Comparison of ENCODE assay signal across 24 cellular contexts in genomic region chr15:69439623-69440022, GRCh38.
"Had no signal": no experiment of that assay in that cellular context is flagged by ENCODE, and none has a peak within 500 bp of the region (broad histone marks: within the 10 kb centered on the region; RNA-seq: fewer than 3 reads in every experiment).

No MANE protein-coding gene starts in this region.

- H3K4me2 ChIP-seq: neural progenitor cell had no signal

- DNase-seq: effector CD8-positive, alpha-beta T cell; endodermal cell; foreskin fibroblast; gastrocnemius medialis; head of caudate nucleus; left ventricle myocardium superior; lower lobe of right lung; nucleus accumbens; ovary; posterior cingulate gyrus; psoas muscle; right cardiac atrium; spleen; stimulated activated CD4-positive, alpha-beta T cell treated with anti-CD3 and anti-CD28 coated beads, Interleukin-4, amount 100 ng/mL, for 4 hours; upper lobe of left lung had no signal

- H3K4me3 ChIP-seq: gastrocnemius medialis, lower lobe of right lung, neural progenitor cell, ovary, psoas muscle, skin epidermis, spleen, thoracic aorta, tibial nerve, upper lobe of left lung had no signal

- H3K4me1 Mint-ChIP-seq: nephron, neural progenitor cell had no signal

- H3K27me3 Mint-ChIP-seq: stimulated activated memory B cell treated with anti-CD40 and anti-IgM and Interleukin-4, amounts not matched to agents 10 μg/mL and 1 μg/mL and 100 μg/mL, for 72 hours; stimulated activated naive CD8-positive, alpha-beta T cell treated with anti-CD3 and anti-CD28 coated beads, Interleukin-15, Interleukin-2, amounts not matched to agents 100 ng/mL and 50 ng/mL, for 24 hours had no signal

- H3K9ac ChIP-seq: neural progenitor cell had no signal

- H3K9me3 Mint-ChIP-seq: endodermal cell; nephron; neural progenitor cell; stimulated activated memory B cell treated with anti-CD40 and anti-IgM and Interleukin-4, amounts not matched to agents 10 μg/mL and 1 μg/mL and 100 μg/mL, for 72 hours; stimulated activated naive CD8-positive, alpha-beta T cell treated with anti-CD3 and anti-CD28 coated beads, Interleukin-15, Interleukin-2, amounts not matched to agents 100 ng/mL and 50 ng/mL, for 24 hours had no signal

- H2AFZ ChIP-seq: neural progenitor cell had no signal

- H3K27ac Mint-ChIP-seq: endodermal cell; nephron; neural progenitor cell; stimulated activated memory B cell treated with anti-CD40 and anti-IgM and Interleukin-4, amounts not matched to agents 10 μg/mL and 1 μg/mL and 100 μg/mL, for 72 hours; stimulated activated naive CD8-positive, alpha-beta T cell treated with anti-CD3 and anti-CD28 coated beads, Interleukin-15, Interleukin-2, amounts not matched to agents 100 ng/mL and 50 ng/mL, for 24 hours had no signal

- ATAC-seq: esophagus mucosa; gastrocnemius medialis; left ventricle myocardium superior; lower lobe of right lung; psoas muscle; right cardiac atrium; stimulated activated memory B cell treated with anti-CD40 and anti-IgM and Interleukin-4, amounts not matched to agents 10 μg/mL and 1 μg/mL and 100 μg/mL, for 72 hours had no signal

- H3K27ac ChIP-seq: epithelial cell of prostate, gastrocnemius medialis, lower lobe of right lung, neural progenitor cell, ovary, psoas muscle, skin epidermis, thoracic aorta, tibial nerve, upper lobe of left lung had no signal

- H3K9me3 ChIP-seq: gastrocnemius medialis, lower lobe of right lung, ovary, psoas muscle, spleen, thoracic aorta, tibial nerve, upper lobe of left lung had no signal

- H3K27me3 ChIP-seq: gastrocnemius medialis, neural progenitor cell, ovary, spleen, tibial nerve, upper lobe of left lung had no signal

- H3K4me1 ChIP-seq: gastrocnemius medialis, lower lobe of right lung, neural progenitor cell, psoas muscle, tibial nerve, upper lobe of left lung had no signal

- H3K36me3 ChIP-seq: gastrocnemius medialis, lower lobe of right lung, ovary, tibial nerve, upper lobe of left lung had no signal

- H3K4me3 Mint-ChIP-seq: endodermal cell; nephron; neural progenitor cell; stimulated activated memory B cell treated with anti-CD40 and anti-IgM and Interleukin-4, amounts not matched to agents 10 μg/mL and 1 μg/mL and 100 μg/mL, for 72 hours; stimulated activated naive CD8-positive, alpha-beta T cell treated with anti-CD3 and anti-CD28 coated beads, Interleukin-15, Interleukin-2, amounts not matched to agents 100 ng/mL and 50 ng/mL, for 24 hours had no signal
